1 cellular context compared by ENCODE assay signal in the genomic region with DNA sequence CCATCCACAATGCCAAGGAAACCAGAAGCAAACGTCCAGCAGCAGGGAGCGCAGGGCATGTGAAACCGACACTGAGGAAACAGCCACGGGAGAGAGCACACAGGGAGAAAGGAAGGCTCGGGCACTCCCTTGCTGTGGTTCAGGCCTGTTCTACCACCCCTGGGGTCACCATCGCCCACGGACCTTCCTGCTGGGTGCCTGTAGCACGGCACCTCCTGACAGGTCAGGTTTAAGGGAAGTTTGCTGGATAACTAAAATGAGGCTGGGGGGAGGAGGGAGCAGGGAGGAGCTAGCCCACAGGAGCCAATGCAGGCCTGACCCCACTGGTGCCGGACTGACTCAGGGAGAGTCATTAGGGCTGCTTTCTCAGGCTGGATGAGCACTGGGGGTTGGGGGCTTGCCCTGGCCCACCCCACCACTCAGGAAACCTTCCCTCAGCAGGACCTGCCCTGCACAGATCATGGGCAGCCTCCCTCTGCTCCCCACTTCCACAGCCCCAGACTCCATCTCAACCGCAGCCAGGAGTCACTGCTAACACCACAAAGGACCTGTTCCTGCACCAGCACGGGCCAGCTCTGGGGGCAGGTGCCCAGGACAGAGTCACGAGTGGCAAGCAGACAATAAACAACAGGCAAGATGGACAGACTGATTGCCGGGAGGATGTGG.
TF ChIP-seq lines count a peak whose summit lies in the region.

No MANE protein-coding gene starts in this region.

TF ChIP-seq in GM23338, 12 proteins besides CTCF, POLR2A, EP300 and RAD21 (continued from another document):
- TF ChIP-seq, protein P1, sequence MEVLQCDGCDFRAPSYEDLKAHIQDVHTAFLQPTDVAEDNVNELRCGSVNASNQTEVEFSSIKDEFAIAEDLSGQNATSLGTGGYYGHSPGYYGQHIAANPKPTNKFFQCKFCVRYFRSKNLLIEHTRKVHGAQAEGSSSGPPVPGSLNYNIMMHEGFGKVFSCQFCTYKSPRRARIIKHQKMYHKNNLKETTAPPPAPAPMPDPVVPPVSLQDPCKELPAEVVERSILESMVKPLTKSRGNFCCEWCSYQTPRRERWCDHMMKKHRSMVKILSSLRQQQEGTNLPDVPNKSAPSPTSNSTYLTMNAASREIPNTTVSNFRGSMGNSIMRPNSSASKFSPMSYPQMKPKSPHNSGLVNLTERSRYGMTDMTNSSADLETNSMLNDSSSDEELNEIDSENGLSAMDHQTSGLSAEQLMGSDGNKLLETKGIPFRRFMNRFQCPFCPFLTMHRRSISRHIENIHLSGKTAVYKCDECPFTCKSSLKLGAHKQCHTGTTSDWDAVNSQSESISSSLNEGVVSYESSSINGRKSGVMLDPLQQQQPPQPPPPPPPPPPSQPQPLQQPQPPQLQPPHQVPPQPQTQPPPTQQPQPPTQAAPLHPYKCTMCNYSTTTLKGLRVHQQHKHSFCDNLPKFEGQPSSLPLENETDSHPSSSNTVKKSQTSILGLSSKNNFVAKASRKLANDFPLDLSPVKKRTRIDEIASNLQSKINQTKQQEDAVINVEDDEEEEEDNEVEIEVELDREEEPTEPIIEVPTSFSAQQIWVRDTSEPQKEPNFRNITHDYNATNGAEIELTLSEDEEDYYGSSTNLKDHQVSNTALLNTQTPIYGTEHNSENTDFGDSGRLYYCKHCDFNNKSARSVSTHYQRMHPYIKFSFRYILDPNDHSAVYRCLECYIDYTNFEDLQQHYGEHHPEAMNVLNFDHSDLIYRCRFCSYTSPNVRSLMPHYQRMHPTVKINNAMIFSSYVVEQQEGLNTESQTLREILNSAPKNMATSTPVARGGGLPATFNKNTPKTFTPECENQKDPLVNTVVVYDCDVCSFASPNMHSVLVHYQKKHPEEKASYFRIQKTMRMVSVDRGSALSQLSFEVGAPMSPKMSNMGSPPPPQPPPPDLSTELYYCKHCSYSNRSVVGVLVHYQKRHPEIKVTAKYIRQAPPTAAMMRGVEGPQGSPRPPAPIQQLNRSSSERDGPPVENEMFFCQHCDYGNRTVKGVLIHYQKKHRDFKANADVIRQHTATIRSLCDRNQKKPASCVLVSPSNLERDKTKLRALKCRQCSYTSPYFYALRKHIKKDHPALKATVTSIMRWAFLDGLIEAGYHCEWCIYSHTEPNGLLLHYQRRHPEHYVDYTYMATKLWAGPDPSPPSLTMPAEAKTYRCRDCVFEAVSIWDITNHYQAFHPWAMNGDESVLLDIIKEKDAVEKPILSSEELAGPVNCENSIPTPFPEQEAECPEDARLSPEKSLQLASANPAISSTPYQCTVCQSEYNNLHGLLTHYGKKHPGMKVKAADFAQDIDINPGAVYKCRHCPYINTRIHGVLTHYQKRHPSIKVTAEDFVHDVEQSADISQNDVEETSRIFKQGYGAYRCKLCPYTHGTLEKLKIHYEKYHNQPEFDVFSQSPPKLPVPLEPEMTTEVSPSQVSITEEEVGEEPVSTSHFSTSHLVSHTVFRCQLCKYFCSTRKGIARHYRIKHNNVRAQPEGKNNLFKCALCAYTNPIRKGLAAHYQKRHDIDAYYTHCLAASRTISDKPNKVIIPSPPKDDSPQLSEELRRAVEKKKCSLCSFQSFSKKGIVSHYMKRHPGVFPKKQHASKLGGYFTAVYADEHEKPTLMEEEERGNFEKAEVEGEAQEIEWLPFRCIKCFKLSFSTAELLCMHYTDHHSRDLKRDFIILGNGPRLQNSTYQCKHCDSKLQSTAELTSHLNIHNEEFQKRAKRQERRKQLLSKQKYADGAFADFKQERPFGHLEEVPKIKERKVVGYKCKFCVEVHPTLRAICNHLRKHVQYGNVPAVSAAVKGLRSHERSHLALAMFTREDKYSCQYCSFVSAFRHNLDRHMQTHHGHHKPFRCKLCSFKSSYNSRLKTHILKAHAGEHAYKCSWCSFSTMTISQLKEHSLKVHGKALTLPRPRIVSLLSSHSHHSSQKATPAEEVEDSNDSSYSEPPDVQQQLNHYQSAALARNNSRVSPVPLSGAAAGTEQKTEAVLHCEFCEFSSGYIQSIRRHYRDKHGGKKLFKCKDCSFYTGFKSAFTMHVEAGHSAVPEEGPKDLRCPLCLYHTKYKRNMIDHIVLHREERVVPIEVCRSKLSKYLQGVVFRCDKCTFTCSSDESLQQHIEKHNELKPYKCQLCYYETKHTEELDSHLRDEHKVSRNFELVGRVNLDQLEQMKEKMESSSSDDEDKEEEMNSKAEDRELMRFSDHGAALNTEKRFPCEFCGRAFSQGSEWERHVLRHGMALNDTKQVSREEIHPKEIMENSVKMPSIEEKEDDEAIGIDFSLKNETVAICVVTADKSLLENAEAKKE (CRISPR knock-in tag; IDR thresholded peaks at IDR 0.05), result no peak
- no peak for TF ChIP-seq POLR2AphosphoS5 (IDR thresholded peaks at IDR 0.05; ENCODE audit: low read depth)
TF ChIP-seq in GM23338: peak in this region for 0.
